ENCODE assay signal across 24 cellular contexts in the genomic region with DNA sequence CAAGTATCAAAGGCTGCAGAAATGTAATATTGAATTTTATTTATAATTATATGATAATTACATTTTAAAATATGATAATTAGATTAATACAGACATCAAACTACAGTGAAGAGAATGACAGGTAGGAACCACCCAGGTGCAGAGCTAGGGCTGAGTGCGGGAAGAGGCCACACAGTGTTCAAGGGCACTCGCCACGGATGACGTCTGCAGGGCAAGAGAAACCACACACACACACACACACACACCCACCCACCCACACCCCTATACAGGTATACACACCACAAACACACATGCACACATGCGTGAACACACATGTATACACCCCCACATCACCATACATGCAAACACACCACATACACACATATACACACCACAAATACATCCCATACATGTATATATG. TPM values are rescaled to one million over a fixed set of nuclear protein-coding genes. Genes with fewer than 3 reads are reported as not detected.
DNase-seq lines count a peak whose midpoint lies in the region; ATAC-seq and TF ChIP-seq lines count a peak whose summit lies in the region.
"Had no signal": no experiment of that assay in that cellular context is flagged by ENCODE, and none has a peak within 500 bp of the region (broad histone marks: within the 10 kb centered on the region; RNA-seq: fewer than 3 reads in every experiment).

No MANE protein-coding gene starts in this region.

- no peak for TF ChIP-seq POLR2A in thyroid gland (IDR thresholded peaks at IDR 0.05)

- H3K27me3 ChIP-seq in thyroid gland = no peaks in the 10 kb centered on the region
- H3K27me3 ChIP-seq in left ventricle myocardium inferior (ENCODE audit: low read depth) = peaks cover 4% of the 10 kb centered on the region
- H3K27me3 ChIP-seq: heart left ventricle, sigmoid colon, SJSA1, uterus had no signal

- H3K4me3 ChIP-seq in thyroid gland (replicated peaks in 1 of 3) (no peak overlapping the region), left ventricle myocardium inferior (no peak overlapping the region)
- H3K4me3 ChIP-seq: heart left ventricle, sigmoid colon, SJSA1, uterus had no signal

- WGBS in thyroid gland, 2 donors = 96 to 97% methylated on average over 5 of the region's 5 CpGs

- H3K27ac ChIP-seq in thyroid gland = peak overlapping the region in 1 of 3 donors; percentile 4
- H3K27ac ChIP-seq in left ventricle myocardium inferior (replicated peaks) = no peak overlapping the region
- H3K27ac ChIP-seq: KMS-11, SJSA1, VCaP had no signal

- CTCF ChIA-PET in activated naive CD4-positive, alpha-beta T cell treated with anti-CD3 and anti-CD28 coated beads, Interleukin-2, amount 10 ng/mL, durations not matched to agents 7 days and 5 days (lab: Charles Lee) = no interaction called here

- intact Hi-C loops in thyroid gland (cut with DNase I) = no loop called here
- intact Hi-C loops in left ventricle myocardium inferior (cut with micrococcal nuclease) = no loop called here

- no peak for ATAC-seq in stimulated activated effector memory CD8-positive, alpha-beta T cell treated with anti-CD3 and anti-CD28 coated beads, Interleukin-12 subunit alpha, Interleukin-12 subunit beta, amount 100 ng/mL, for 72 hours
- ATAC-seq: T-helper 17 cell had no signal

- no peaks in the 10 kb centered on the region for H3K9me3 Mint-ChIP-seq in activated naive CD4-positive, alpha-beta T cell treated with anti-CD3 and anti-CD28 coated beads, Interleukin-2, amount 50 U/mL, for 24 hours
- H3K9me3 Mint-ChIP-seq in activated naive CD4-positive, alpha-beta T cell treated with anti-CD3 and anti-CD28 coated beads, Interleukin-2, amount 10 ng/mL, durations not matched to agents 7 days and 5 days = no peaks in the 10 kb centered on the region
- H3K9me3 Mint-ChIP-seq in immature natural killer cell = no peaks in the 10 kb centered on the region
- no peaks in the 10 kb centered on the region for H3K9me3 Mint-ChIP-seq in stimulated activated effector memory CD8-positive, alpha-beta T cell treated with anti-CD3 and anti-CD28 coated beads, Interleukin-12 subunit alpha, Interleukin-12 subunit beta, amount 100 ng/mL, for 72 hours
- H3K9me3 Mint-ChIP-seq: HFFc6, nephron progenitor cell had no signal

- no peak for TF ChIP-seq CTCF in thyroid gland (IDR thresholded peaks at IDR 0.05)
- TF ChIP-seq CTCF in left ventricle myocardium inferior (IDR thresholded peaks at IDR 0.05; ENCODE audit: borderline replicate concordance) = no peak

- peak overlapping the region; percentile 4 for H3K27ac Mint-ChIP-seq in activated naive CD4-positive, alpha-beta T cell treated with anti-CD3 and anti-CD28 coated beads, Interleukin-2, amount 50 U/mL, for 24 hours
- no peak overlapping the region for H3K27ac Mint-ChIP-seq in activated naive CD4-positive, alpha-beta T cell treated with anti-CD3 and anti-CD28 coated beads, Interleukin-2, amount 10 ng/mL, durations not matched to agents 7 days and 5 days
- peak overlapping the region; percentile 97 to 100 (median 99) for H3K27ac Mint-ChIP-seq in immature natural killer cell
- peak overlapping the region; percentile 21 for H3K27ac Mint-ChIP-seq in stimulated activated effector memory CD8-positive, alpha-beta T cell treated with anti-CD3 and anti-CD28 coated beads, Interleukin-12 subunit alpha, Interleukin-12 subunit beta, amount 100 ng/mL, for 72 hours
- H3K27ac Mint-ChIP-seq: HFFc6 had no signal

- no peak for DNase-seq in activated naive CD4-positive, alpha-beta T cell treated with anti-CD3 and anti-CD28 coated beads, Interleukin-2, amount 10 ng/mL, durations not matched to agents 7 days and 5 days
- peak; percentile 65 for DNase-seq in NCI-H1105 treated with DMSO at 0.1 percent for 48 hours (lab: John Stamatoyannopoulos, UW)
- DNase-seq in immature natural killer cell = no peak
- no peak for DNase-seq in stimulated activated effector memory CD8-positive, alpha-beta T cell treated with anti-CD3 and anti-CD28 coated beads, Interleukin-12 subunit alpha, Interleukin-12 subunit beta, amount 100 ng/mL, for 72 hours (ENCODE audit: low spot score in 2 of 2)
- no peak for DNase-seq in thyroid gland
- DNase-seq in left ventricle myocardium inferior = no peak
- DNase-seq in AG08396 (ENCODE audit: low spot score) = no peak
- DNase-seq: activated naive CD4-positive, alpha-beta T cell; anterior cingulate cortex; dermis blood vessel endothelial cell; HFFc6; MV-4-11; NCI-H446 treated with DMSO at 0.1 percent for 48 hours; nephron progenitor cell; sigmoid colon; substantia nigra; T-helper 17 cell; uterus had no signal

- H3K4me1 Mint-ChIP-seq in activated naive CD4-positive, alpha-beta T cell treated with anti-CD3 and anti-CD28 coated beads, Interleukin-2, amount 50 U/mL, for 24 hours = peaks cover 68% of the 10 kb centered on the region
- H3K4me1 Mint-ChIP-seq in activated naive CD4-positive, alpha-beta T cell treated with anti-CD3 and anti-CD28 coated beads, Interleukin-2, amount 10 ng/mL, durations not matched to agents 7 days and 5 days = peaks cover 45% of the 10 kb centered on the region
- H3K4me1 Mint-ChIP-seq in immature natural killer cell = peaks cover 84 to 93% of the 10 kb centered on the region in 2 donors
- peaks cover 82% of the 10 kb centered on the region for H3K4me1 Mint-ChIP-seq in stimulated activated effector memory CD8-positive, alpha-beta T cell treated with anti-CD3 and anti-CD28 coated beads, Interleukin-12 subunit alpha, Interleukin-12 subunit beta, amount 100 ng/mL, for 72 hours

- no peak overlapping the region for H3K4me3 Mint-ChIP-seq in activated naive CD4-positive, alpha-beta T cell treated with anti-CD3 and anti-CD28 coated beads, Interleukin-2, amount 50 U/mL, for 24 hours
- no peak overlapping the region for H3K4me3 Mint-ChIP-seq in activated naive CD4-positive, alpha-beta T cell treated with anti-CD3 and anti-CD28 coated beads, Interleukin-2, amount 10 ng/mL, durations not matched to agents 7 days and 5 days
- H3K4me3 Mint-ChIP-seq in immature natural killer cell = peak overlapping the region; percentile 16 to 81 (median 64)
- H3K4me3 Mint-ChIP-seq in stimulated activated effector memory CD8-positive, alpha-beta T cell treated with anti-CD3 and anti-CD28 coated beads, Interleukin-12 subunit alpha, Interleukin-12 subunit beta, amount 100 ng/mL, for 72 hours = no peak overlapping the region
- H3K4me3 Mint-ChIP-seq: HFFc6, nephron progenitor cell had no signal

- H3K9me3 ChIP-seq in thyroid gland (no peaks in the 10 kb centered on the region), left ventricle myocardium inferior (replicated peaks) (no peaks in the 10 kb centered on the region)
- H3K9me3 ChIP-seq: heart left ventricle, sigmoid colon, SJSA1, uterus had no signal

- peaks cover 20 to 38% of the 10 kb centered on the region in 2 donors for H3K4me1 ChIP-seq in thyroid gland
- peaks cover 58% of the 10 kb centered on the region for H3K4me1 ChIP-seq in left ventricle myocardium inferior
- H3K4me1 ChIP-seq: SJSA1 had no signal

- H3K27me3 Mint-ChIP-seq in activated naive CD4-positive, alpha-beta T cell treated with anti-CD3 and anti-CD28 coated beads, Interleukin-2, amount 50 U/mL, for 24 hours = no peaks in the 10 kb centered on the region
- no peaks in the 10 kb centered on the region for H3K27me3 Mint-ChIP-seq in activated naive CD4-positive, alpha-beta T cell treated with anti-CD3 and anti-CD28 coated beads, Interleukin-2, amount 10 ng/mL, durations not matched to agents 7 days and 5 days
- H3K27me3 Mint-ChIP-seq in immature natural killer cell (ENCODE audit: low read depth in 3 of 3) = peaks cover 11 to 35% (median 14%) of the 10 kb centered on the region in 3 donors
- H3K27me3 Mint-ChIP-seq: T-helper 17 cell had no signal

- peaks cover 0 to 3% of the 10 kb centered on the region in 2 donors for H3K36me3 ChIP-seq in thyroid gland
- no peaks in the 10 kb centered on the region for H3K36me3 ChIP-seq in left ventricle myocardium inferior
- H3K36me3 ChIP-seq: sigmoid colon, SJSA1, uterus had no signal

- peaks cover 13% of the 10 kb centered on the region for H3K36me3 Mint-ChIP-seq in activated naive CD4-positive, alpha-beta T cell treated with anti-CD3 and anti-CD28 coated beads, Interleukin-2, amount 50 U/mL, for 24 hours
- H3K36me3 Mint-ChIP-seq in activated naive CD4-positive, alpha-beta T cell treated with anti-CD3 and anti-CD28 coated beads, Interleukin-2, amount 10 ng/mL, durations not matched to agents 7 days and 5 days = peaks cover 57% of the 10 kb centered on the region
- H3K36me3 Mint-ChIP-seq in immature natural killer cell = peaks cover 20 to 29% (median 22%) of the 10 kb centered on the region in 3 donors
- peaks cover 33% of the 10 kb centered on the region for H3K36me3 Mint-ChIP-seq in stimulated activated effector memory CD8-positive, alpha-beta T cell treated with anti-CD3 and anti-CD28 coated beads, Interleukin-12 subunit alpha, Interleukin-12 subunit beta, amount 100 ng/mL, for 72 hours

RNA-seq across cellular contexts. Expression of a gene that starts 41.2 kb away (rescaled TPM):
- 100 to 1,000 TPM; 187 to 403 (median 297) TPM for polyA plus RNA-seq in immature natural killer cell
- total RNA-seq in thyroid gland (10 to 100 TPM; 44.0 to 68.0 (median 60.2) TPM), left ventricle myocardium inferior (35.0 TPM)
- total RNA-seq: Daoy, SJSA1 had no signal

Comparison
In these comparisons a context has a peak if more than half of its experiments do, and no peak if none do; other contexts are left out.
1. H3K4me3 Mint-ChIP-seq: peak in immature natural killer cell (5 of 5); none in activated naive CD4-positive, alpha-beta T cell treated with anti-CD3 and anti-CD28 coated beads, Interleukin-2, amount 50 U/mL, for 24 hours (single experiment), activated naive CD4-positive, alpha-beta T cell treated with anti-CD3 and anti-CD28 coated beads, Interleukin-2, amount 10 ng/mL, durations not matched to agents 7 days and 5 days (single experiment) and stimulated activated effector memory CD8-positive, alpha-beta T cell treated with anti-CD3 and anti-CD28 coated beads, Interleukin-12 subunit alpha, Interleukin-12 subunit beta, amount 100 ng/mL, for 72 hours (single experiment).